Comparison of ENCODE assay signal across 8 cellular contexts in the genomic region with DNA sequence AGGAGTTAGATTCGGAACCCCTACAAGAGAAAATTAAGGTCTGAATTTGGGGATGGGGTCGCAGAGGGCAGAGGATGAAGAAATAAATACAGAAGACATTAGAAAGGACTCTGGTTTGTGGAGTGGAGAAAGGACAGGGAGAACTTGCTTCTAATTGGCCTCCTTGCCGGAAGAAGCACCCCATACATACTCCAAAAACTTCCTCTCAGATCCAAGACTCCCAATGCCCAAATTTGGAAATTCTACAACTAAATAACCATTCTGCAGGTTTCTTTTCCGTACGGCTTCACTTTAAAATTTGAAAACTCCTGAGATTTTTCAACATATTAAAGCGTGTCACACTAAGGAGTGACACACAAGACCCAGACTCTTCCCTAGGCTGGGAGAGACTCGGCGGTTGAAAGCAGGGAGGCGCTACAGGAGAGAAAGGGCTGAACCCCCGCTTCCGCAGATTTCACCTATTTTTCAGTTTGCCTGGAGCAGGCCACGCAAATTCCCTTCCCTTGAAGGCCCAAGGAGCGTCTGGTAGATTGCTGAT. TPM values are rescaled to one million over a fixed set of nuclear protein-coding genes. Genes with fewer than 3 reads are reported as not detected.
DNase-seq lines count a peak whose midpoint lies in the region; ATAC-seq and TF ChIP-seq lines count a peak whose summit lies in the region.

No MANE protein-coding gene starts in this region.

- TF ChIP-seq POLR2A in GM18505 (IDR thresholded peaks at IDR 0.05; ENCODE audit: borderline replicate concordance, extremely low read depth, insufficient read depth, insufficient read length) = no peak

- WGBS in heart right ventricle, 2 donors = 7 to 8% methylated on average over 13 of the region's 13 CpGs

- no peak for TF ChIP-seq CTCF in HFF-Myc (IDR thresholded peaks at IDR 0.05; ENCODE audit: low read depth, low read length, missing control alignments)
- no peak for TF ChIP-seq CTCF in WTC11 (IDR thresholded peaks at IDR 0.05)
- peak in 1 of 9 donors; percentile 28 for TF ChIP-seq CTCF in heart right ventricle (IDR thresholded peaks at IDR 0.05)

- peaks cover 32 to 85% (median 66%) of the 10 kb centered on the region in 4 donors for H3K4me1 Mint-ChIP-seq in CD4-positive, CD25-positive, alpha-beta regulatory T cell
- peaks cover 25% of the 10 kb centered on the region for H3K4me1 Mint-ChIP-seq in WTC11

- H3K4me3 ChIP-seq in CD4-positive, CD25-positive, alpha-beta regulatory T cell (ENCODE audit: low read depth, low read length) = peak overlapping the region; percentile 99
- H3K4me3 ChIP-seq in HFF-Myc (replicated peaks; ENCODE audit: low read depth, low read length) = peak overlapping the region; percentile 86
- peak overlapping the region; percentile 62 to 98 (median 88) for H3K4me3 ChIP-seq in heart right ventricle

- H3K36me3 ChIP-seq in CD4-positive, CD25-positive, alpha-beta regulatory T cell (ENCODE audit: control insufficient read depth, insufficient read depth, low read length) = peaks cover 28% of the 10 kb centered on the region
- H3K36me3 ChIP-seq in heart right ventricle = peaks cover 0 to 33% (median 28%) of the 10 kb centered on the region in 9 donors

- CTCF ChIA-PET in WTC11 (lab: Charles Lee) = no interaction called here

- DNase-seq in CD4-positive, CD25-positive, alpha-beta regulatory T cell = no peak
- DNase-seq in HFF-Myc (ENCODE audit: extremely low read depth, low read depth) = no peak
- DNase-seq in WTC11 (ENCODE audit: low spot score) = no peak
- no peak for DNase-seq in heart right ventricle
- peak; percentile 41 for DNase-seq in renal cortical epithelial cell (ENCODE audit: low read depth)
- no peak for DNase-seq in amniotic stem cell (lab: John Stamatoyannopoulos, UW)
- DNase-seq in COLO829 (ENCODE audit: low spot score) = no peak

- peaks cover 48% of the 10 kb centered on the region for H3K4me1 ChIP-seq in CD4-positive, CD25-positive, alpha-beta regulatory T cell (ENCODE audit: control insufficient read depth, insufficient read depth, low read length, poor library complexity, severe bottlenecking)
- H3K4me1 ChIP-seq in heart right ventricle = peaks cover 0 to 56% (median 45%) of the 10 kb centered on the region in 9 donors

- H3K27ac ChIP-seq in CD4-positive, CD25-positive, alpha-beta regulatory T cell (ENCODE audit: insufficient read depth, low read length, poor library complexity, severe bottlenecking) = peak overlapping the region; percentile 96
- H3K27ac ChIP-seq in heart right ventricle = peak overlapping the region; percentile 80 to 98 (median 94)

- peaks cover 0 to 3% (median 0%) of the 10 kb centered on the region in 7 donors for H3K9me3 Mint-ChIP-seq in CD4-positive, CD25-positive, alpha-beta regulatory T cell
- H3K9me3 Mint-ChIP-seq in WTC11 = no peaks in the 10 kb centered on the region

- H3K27me3 ChIP-seq in CD4-positive, CD25-positive, alpha-beta regulatory T cell (ENCODE audit: control insufficient read depth, insufficient read depth, low read length) = no peaks in the 10 kb centered on the region
- H3K27me3 ChIP-seq in heart right ventricle = no peaks in the 10 kb centered on the region

- H3K9me3 ChIP-seq in CD4-positive, CD25-positive, alpha-beta regulatory T cell (ENCODE audit: control insufficient read depth in 2 of 2, low read length in 2 of 2) = no peaks in the 10 kb centered on the region
- no peaks in the 10 kb centered on the region for H3K9me3 ChIP-seq in heart right ventricle

- POLR2A ChIA-PET in WTC11 (lab: Charles Lee) = no interaction called here

- peaks cover 12% of the 10 kb centered on the region for H3K27me3 Mint-ChIP-seq in CD4-positive, CD25-positive, alpha-beta regulatory T cell
- no peaks in the 10 kb centered on the region for H3K27me3 Mint-ChIP-seq in WTC11 (ENCODE audit: low read depth)

- peak overlapping the region; percentile 98 to 99 (median 99) for H3K27ac Mint-ChIP-seq in CD4-positive, CD25-positive, alpha-beta regulatory T cell
- peak overlapping the region; percentile 98 for H3K27ac Mint-ChIP-seq in WTC11

- H3K4me3 Mint-ChIP-seq in CD4-positive, CD25-positive, alpha-beta regulatory T cell = peak overlapping the region; percentile 95 to 100 (median 98)
- peak overlapping the region; percentile 100 for H3K4me3 Mint-ChIP-seq in WTC11

- ATAC-seq in CD4-positive, CD25-positive, alpha-beta regulatory T cell (ENCODE audit: low read depth in 2 of 2) = no peak
- ATAC-seq in WTC11 (peak; percentile 46), heart right ventricle (peak in 6 of 8 donors; percentile 2 to 27 (median 20)), GM18505 (IDR thresholded peaks at IDR 0.05; ENCODE audit: unreplicated experiment) (no peak)

- intact Hi-C loops in heart right ventricle (cut with DNase I) = loop anchor here in 3 of 10 donors (1.0 to 10.0 kb wide), 3 partner anchors 36 to 383 kb away; a partner anchor contains a TSS

- H3K36me3 Mint-ChIP-seq in CD4-positive, CD25-positive, alpha-beta regulatory T cell = peaks cover 27% of the 10 kb centered on the region
- peaks cover 38% of the 10 kb centered on the region for H3K36me3 Mint-ChIP-seq in WTC11

TF ChIP-seq in WTC11, 78 proteins besides CTCF, POLR2A, EP300 and RAD21:
- TF ChIP-seq NR2C2 (CRISPR knock-in tag; IDR thresholded peaks at IDR 0.05) (no peak), EMX1 (CRISPR knock-in tag; IDR thresholded peaks at IDR 0.05) (no peak), FOXJ3 (CRISPR knock-in tag; IDR thresholded peaks at IDR 0.05; ENCODE audit: borderline replicate concordance) (no peak), MXD4 (CRISPR knock-in tag; IDR thresholded peaks at IDR 0.05; ENCODE audit: borderline replicate concordance) (no peak), FOXP1 (CRISPR knock-in tag; IDR thresholded peaks at IDR 0.05; ENCODE audit: borderline replicate concordance) (no peak)
- TF ChIP-seq, protein P1, sequence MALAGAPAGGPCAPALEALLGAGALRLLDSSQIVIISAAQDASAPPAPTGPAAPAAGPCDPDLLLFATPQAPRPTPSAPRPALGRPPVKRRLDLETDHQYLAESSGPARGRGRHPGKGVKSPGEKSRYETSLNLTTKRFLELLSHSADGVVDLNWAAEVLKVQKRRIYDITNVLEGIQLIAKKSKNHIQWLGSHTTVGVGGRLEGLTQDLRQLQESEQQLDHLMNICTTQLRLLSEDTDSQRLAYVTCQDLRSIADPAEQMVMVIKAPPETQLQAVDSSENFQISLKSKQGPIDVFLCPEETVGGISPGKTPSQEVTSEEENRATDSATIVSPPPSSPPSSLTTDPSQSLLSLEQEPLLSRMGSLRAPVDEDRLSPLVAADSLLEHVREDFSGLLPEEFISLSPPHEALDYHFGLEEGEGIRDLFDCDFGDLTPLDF (CRISPR knock-in tag; IDR thresholded peaks at IDR 0.05) = no peak
- TF ChIP-seq, protein P2, sequence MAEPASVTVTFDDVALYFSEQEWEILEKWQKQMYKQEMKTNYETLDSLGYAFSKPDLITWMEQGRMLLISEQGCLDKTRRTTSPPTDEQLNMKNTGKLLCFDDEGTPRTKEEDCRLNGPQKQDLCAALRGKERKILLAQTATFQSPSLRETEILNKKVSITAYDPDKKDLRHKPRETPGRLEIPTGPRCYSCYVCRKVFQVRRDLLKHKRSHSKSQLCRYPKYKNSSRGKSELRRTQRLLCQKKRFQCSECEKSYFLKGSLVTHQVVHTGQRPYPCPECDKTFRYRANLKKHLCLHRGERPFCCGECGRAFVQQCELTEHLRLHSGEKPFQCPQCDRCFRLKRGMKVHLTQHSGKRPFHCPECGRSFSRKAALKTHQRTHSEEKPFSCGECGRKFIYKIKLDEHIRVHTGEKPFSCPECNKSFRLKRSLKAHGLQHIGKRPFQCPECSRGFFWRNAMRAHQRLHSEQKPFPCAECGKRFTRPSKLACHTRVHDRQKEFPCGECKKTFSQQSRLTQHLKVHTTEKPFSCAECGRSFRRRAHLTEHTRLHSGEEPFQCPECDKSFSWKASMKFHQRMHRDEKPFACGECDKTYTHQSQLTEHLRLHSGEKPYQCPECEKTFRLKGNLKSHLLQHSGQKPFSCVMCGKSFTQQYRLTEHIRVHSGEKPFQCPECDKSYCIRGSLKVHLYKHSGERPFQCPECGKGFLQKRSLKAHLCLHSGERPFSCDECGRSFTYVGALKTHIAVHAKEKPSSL (CRISPR knock-in tag; conservative IDR thresholded peaks at IDR 0.05) = no peak

RNA-seq across cellular contexts. Expression of a gene that starts 0.5 kb away (rescaled TPM):
- 10.6 TPM for total RNA-seq in CD4-positive, CD25-positive, alpha-beta regulatory T cell
- polyA plus RNA-seq in CD4-positive, CD25-positive, alpha-beta regulatory T cell = 1 to 10 TPM; 1.6 to 3.9 (median 1.9) TPM
- 6.9 to 7.5 TPM (median 7.2 TPM) in 3 replicates for total RNA-seq in WTC11 (2021)
- total RNA-seq in heart right ventricle = 1 to 10 TPM; 4.0 to 9.0 (median 6.3) TPM
- 1 to 10 TPM; 1.7 to 9.7 TPM for polyA plus RNA-seq in heart right ventricle
- 1.9 and 22.3 TPM in 2 replicates for total RNA-seq in renal cortical epithelial cell

RNA-seq across cellular contexts. Expression of a gene that starts 0.9 kb away (rescaled TPM):
- 1,249 TPM for total RNA-seq in CD4-positive, CD25-positive, alpha-beta regulatory T cell
- polyA plus RNA-seq in CD4-positive, CD25-positive, alpha-beta regulatory T cell = 1,000 to 10,000 TPM; 2,308 to 3,459 (median 2,918) TPM
- total RNA-seq in WTC11 (2021) (1,384 to 1,430 TPM (median 1,424 TPM) in 3 replicates), heart right ventricle (100 to 1,000 TPM; 365 to 520 (median 408) TPM), renal cortical epithelial cell (618 and 1,001 TPM in 2 replicates)
- polyA plus RNA-seq in heart right ventricle = 1,000 to 10,000 TPM in 1 of 2 donors, 100 to 1,000 TPM in 1; 679 to 1,979 TPM

RNA-seq across cellular contexts. Expression of a gene that starts 37.4 kb away (rescaled TPM):
- total RNA-seq in CD4-positive, CD25-positive, alpha-beta regulatory T cell = 21.3 TPM
- polyA plus RNA-seq in CD4-positive, CD25-positive, alpha-beta regulatory T cell = 10 to 100 TPM; 13.8 to 16.1 (median 15.1) TPM
- total RNA-seq in WTC11 (2021) = 38.9 to 43.9 TPM (median 39.8 TPM) in 3 replicates
- 10 to 100 TPM; 39.7 to 59.3 (median 50.0) TPM for total RNA-seq in heart right ventricle
- polyA plus RNA-seq in heart right ventricle = 10 to 100 TPM; 26.2 to 26.9 TPM
- 45.5 and 47.6 TPM in 2 replicates for total RNA-seq in renal cortical epithelial cell

Comparison
In these comparisons a context has a peak if more than half of its experiments do, and no peak if none do; other contexts are left out.
1. ATAC-seq: peak in WTC11 (single experiment) and heart right ventricle (6 of 8); none in CD4-positive, CD25-positive, alpha-beta regulatory T cell (0 of 2) and GM18505 (single experiment).
2. Peak in every context shown above with its lines, with median percentiles within 50 percentile points of each other: H3K4me3 ChIP-seq.